ENCODE assay signal across 1 cellular context in the genomic region with DNA sequence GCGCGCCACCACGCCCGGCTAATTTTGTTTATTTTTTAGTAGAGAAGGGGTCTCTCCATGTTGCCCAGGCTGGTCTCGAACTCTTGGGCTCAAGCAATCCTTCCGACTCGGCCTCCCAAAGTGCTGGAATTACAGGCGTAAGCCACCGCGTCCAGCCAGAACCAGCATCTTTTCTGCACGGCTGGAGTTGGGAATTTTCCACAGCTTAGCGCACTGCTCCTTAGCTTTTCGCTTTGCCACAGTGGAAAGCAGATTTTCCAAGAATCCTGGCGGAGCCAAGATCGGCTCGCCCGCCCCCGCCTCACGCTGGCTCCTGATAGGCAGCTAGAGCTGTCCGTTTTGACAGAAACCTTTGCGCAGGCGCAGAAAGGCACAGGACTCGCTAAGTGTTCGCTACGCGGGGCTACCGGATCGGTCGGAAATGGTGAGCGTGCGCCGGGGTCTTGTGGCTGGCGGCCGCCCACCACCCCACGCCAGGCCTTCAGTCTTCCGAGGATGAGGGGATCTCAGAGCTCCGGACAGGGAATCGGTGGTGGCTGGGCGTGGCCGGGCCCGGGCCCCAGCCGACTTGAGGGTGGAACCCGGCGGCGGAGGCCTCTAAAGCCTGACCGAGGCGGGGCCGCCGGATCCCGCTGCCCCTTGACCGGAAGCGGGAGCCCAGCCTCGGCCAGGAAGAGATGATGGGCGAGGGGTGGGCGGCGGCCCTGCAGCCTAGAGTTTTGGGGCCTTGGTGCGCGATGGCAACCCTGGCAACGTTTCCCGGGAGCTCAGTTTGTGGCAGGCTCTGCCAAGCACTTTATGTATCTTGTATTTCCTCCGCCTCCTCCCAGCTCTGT.
TF ChIP-seq lines count a peak whose summit lies in the region.

TSS of gene DYNLRB1 (plus strand) at position 385 of the 836 bp plus-strand sequence. CDS start at position 422, 37 bp downstream.

TF ChIP-seq in HCT116, 20 proteins besides CTCF, POLR2A, EP300 and RAD21 (continued from another document):
- TF ChIP-seq, protein P1, sequence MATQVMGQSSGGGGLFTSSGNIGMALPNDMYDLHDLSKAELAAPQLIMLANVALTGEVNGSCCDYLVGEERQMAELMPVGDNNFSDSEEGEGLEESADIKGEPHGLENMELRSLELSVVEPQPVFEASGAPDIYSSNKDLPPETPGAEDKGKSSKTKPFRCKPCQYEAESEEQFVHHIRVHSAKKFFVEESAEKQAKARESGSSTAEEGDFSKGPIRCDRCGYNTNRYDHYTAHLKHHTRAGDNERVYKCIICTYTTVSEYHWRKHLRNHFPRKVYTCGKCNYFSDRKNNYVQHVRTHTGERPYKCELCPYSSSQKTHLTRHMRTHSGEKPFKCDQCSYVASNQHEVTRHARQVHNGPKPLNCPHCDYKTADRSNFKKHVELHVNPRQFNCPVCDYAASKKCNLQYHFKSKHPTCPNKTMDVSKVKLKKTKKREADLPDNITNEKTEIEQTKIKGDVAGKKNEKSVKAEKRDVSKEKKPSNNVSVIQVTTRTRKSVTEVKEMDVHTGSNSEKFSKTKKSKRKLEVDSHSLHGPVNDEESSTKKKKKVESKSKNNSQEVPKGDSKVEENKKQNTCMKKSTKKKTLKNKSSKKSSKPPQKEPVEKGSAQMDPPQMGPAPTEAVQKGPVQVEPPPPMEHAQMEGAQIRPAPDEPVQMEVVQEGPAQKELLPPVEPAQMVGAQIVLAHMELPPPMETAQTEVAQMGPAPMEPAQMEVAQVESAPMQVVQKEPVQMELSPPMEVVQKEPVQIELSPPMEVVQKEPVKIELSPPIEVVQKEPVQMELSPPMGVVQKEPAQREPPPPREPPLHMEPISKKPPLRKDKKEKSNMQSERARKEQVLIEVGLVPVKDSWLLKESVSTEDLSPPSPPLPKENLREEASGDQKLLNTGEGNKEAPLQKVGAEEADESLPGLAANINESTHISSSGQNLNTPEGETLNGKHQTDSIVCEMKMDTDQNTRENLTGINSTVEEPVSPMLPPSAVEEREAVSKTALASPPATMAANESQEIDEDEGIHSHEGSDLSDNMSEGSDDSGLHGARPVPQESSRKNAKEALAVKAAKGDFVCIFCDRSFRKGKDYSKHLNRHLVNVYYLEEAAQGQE (IDR thresholded peaks at IDR 0.05; ENCODE audit: low read depth): no peak
- no peak for TF ChIP-seq FOSL1 (IDR thresholded peaks at IDR 0.05; ENCODE audit: low read depth)
- peak; percentile 37 for TF ChIP-seq YY1 (IDR thresholded peaks at IDR 0.05; ENCODE audit: extremely low read depth, insufficient replicate concordance, low read depth, low read length)
- TF ChIP-seq CBX3 (IDR thresholded peaks at IDR 0.05; ENCODE audit: low read depth): no peak
- TF ChIP-seq, protein P2, sequence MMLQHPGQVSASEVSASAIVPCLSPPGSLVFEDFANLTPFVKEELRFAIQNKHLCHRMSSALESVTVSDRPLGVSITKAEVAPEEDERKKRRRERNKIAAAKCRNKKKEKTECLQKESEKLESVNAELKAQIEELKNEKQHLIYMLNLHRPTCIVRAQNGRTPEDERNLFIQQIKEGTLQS (IDR thresholded peaks at IDR 0.05): no peak
- TF ChIP-seq POLR2AphosphoS5 (IDR thresholded peaks at IDR 0.05; ENCODE audit: low read depth, low read length): peak; percentile 87
- peak; percentile 47 for TF ChIP-seq MAX (IDR thresholded peaks at IDR 0.05)
- TF ChIP-seq CEBPB (IDR thresholded peaks at IDR 0.05; ENCODE audit: low read depth): no peak
- no peak for TF ChIP-seq ZNF274 (IDR thresholded peaks at IDR 0.05; ENCODE audit: low read depth, low read length)
- TF ChIP-seq SIN3A (IDR thresholded peaks at IDR 0.05; ENCODE audit: low read depth): peak; percentile 75; the same call in 1 of the 2 replicates
